ENCODE assay signal across 19 cellular contexts in the genomic region with DNA sequence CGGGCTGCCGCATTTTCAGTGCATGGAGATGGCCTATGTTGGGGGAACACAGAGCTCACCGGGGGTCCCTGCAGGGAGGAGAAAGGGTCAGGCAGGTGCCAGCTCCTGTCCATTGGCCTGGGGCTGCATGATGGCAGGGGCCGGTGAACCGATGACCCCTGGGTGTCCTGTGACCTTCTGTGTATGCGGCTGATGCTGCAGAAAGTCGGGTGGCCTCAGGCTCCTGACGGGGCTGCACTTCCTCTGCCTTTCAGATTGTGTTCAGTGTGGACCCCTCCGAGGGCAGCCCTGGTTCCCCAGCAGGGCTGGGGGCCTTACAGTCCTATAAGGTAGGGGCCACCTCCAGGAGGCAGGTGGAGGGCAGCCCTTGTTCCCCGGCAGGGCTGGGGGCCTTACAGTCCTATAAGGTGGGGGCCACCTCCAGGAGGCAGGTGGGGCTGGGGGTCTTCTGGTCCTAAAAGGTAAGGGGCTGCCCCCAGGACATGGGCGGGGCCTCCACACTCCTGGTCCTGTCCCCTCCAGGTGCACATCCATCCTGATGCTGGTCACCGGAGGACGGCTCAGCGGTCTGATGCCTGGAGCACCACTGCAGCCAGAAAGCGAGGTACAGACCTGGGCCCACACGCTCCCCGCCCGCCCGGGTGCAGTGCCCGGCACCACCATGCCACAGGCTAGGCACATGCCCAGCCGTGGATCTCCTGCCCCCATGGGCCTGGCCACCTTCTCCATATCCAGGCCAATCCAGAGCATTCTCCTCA. TPM values are rescaled to one million over a fixed set of nuclear protein-coding genes. Genes with fewer than 3 reads are reported as not detected.
DNase-seq lines count a peak whose midpoint lies in the region; ATAC-seq, FAIRE-seq and TF ChIP-seq lines count a peak whose summit lies in the region.
"Had no signal": no experiment of that assay in that cellular context is flagged by ENCODE, and none has a peak within 500 bp of the region (broad histone marks: within the 10 kb centered on the region; RNA-seq: fewer than 3 reads in every experiment).

No MANE protein-coding gene starts in this region.

- no peak overlapping the region for H3K23ac ChIP-seq in neuronal stem cell (ENCODE audit: low read depth, low read length, poor library complexity)

- no peak overlapping the region for H2BK120ac ChIP-seq in neuronal stem cell (ENCODE audit: low read depth, low read length)

- peak overlapping the region; percentile 29 for H4K8ac ChIP-seq in neuronal stem cell (ENCODE audit: low read depth, low read length)

- H2AFZ ChIP-seq in endothelial cell of umbilical vein (ENCODE audit: low read depth, low read length) (no peak overlapping the region), neuronal stem cell (ENCODE audit: low read length) (no peak overlapping the region)

- FAIRE-seq in endothelial cell of umbilical vein (lab: Jason Lieb, UNC): no peak
- FAIRE-seq: GM12878 had no signal

- H3K4me1 Mint-ChIP-seq in activated CD8-positive, alpha-beta T cell treated with anti-CD3 and anti-CD28 coated beads for 36 hours (ENCODE audit: low read depth): peaks cover 16% of the 10 kb centered on the region
- no peaks in the 10 kb centered on the region for H3K4me1 Mint-ChIP-seq in activated CD8-positive, alpha-beta T cell treated with anti-CD3 and anti-CD28 coated beads, Interleukin-2, amount 10 ng/mL, durations not matched to agents 7 days and 5 days (ENCODE audit: low read depth)
- H3K4me1 Mint-ChIP-seq in CD4-positive, alpha-beta T cell (ENCODE audit: low read depth): no peaks in the 10 kb centered on the region
- H3K4me1 Mint-ChIP-seq: memory B cell had no signal

- H4K91ac ChIP-seq in neuronal stem cell (ENCODE audit: low read depth, low read length, poor library complexity): peak overlapping the region; percentile 92

- peak overlapping the region; percentile 90 for H2BK12ac ChIP-seq in neuronal stem cell (ENCODE audit: low read length)

- CTCF ChIA-PET in activated CD8-positive, alpha-beta T cell treated with anti-CD3 and anti-CD28 coated beads for 36 hours (lab: Charles Lee): no interaction called here
- CTCF ChIA-PET in activated CD8-positive, alpha-beta T cell treated with anti-CD3 and anti-CD28 coated beads, Interleukin-2, amount 10 ng/mL, durations not matched to agents 7 days and 5 days (lab: Charles Lee): no interaction called here
- CTCF ChIA-PET in endothelial cell of umbilical vein (lab: Charles Lee): no interaction called here
- CTCF ChIA-PET in CD4-positive, alpha-beta T cell (lab: Charles Lee): no interaction called here

- no TSS peak for BruUV-seq in endothelial cell of umbilical vein (replicated peaks; lab: Mats Ljungman, UMichigan)

- H2BK5ac ChIP-seq in neuronal stem cell (ENCODE audit: low read length): peak overlapping the region; percentile 97

- H3K4me3 ChIP-seq in endothelial cell of umbilical vein (replicated peaks in 1 of 3; ENCODE audit: insufficient read depth in 1 of 3, low read depth in 1 of 3, low read length in 3 of 3) (no peak overlapping the region), neuronal stem cell (ENCODE audit: low read length in 2 of 2) (no peak overlapping the region), tibial nerve (no peak overlapping the region)
- H3K4me3 ChIP-seq: GM12878 had no signal

- H3K9me3 ChIP-seq in endothelial cell of umbilical vein (replicated peaks; ENCODE audit: control insufficient read depth, insufficient read depth, low read length): no peaks in the 10 kb centered on the region
- H3K9me3 ChIP-seq in neuronal stem cell (replicated peaks in 1 of 2; ENCODE audit: control insufficient read depth in 2 of 2, insufficient read depth in 1 of 2, low read depth in 1 of 2, low read length in 2 of 2): peaks cover 0 to 5% of the 10 kb centered on the region in 2 donors
- no peaks in the 10 kb centered on the region for H3K9me3 ChIP-seq in tibial nerve
- no peaks in the 10 kb centered on the region for H3K9me3 ChIP-seq in CD4-positive, alpha-beta T cell (ENCODE audit: control insufficient read depth, low read length)

- TF ChIP-seq EP300 in tibial nerve (IDR thresholded peaks at IDR 0.05): no peak

- H3K4ac ChIP-seq in neuronal stem cell (ENCODE audit: low read length): no peak overlapping the region

- H3K4me3 Mint-ChIP-seq in activated CD8-positive, alpha-beta T cell treated with anti-CD3 and anti-CD28 coated beads for 36 hours: no peak overlapping the region
- no peak overlapping the region for H3K4me3 Mint-ChIP-seq in activated CD8-positive, alpha-beta T cell treated with anti-CD3 and anti-CD28 coated beads, Interleukin-2, amount 10 ng/mL, durations not matched to agents 7 days and 5 days
- no peak overlapping the region for H3K4me3 Mint-ChIP-seq in CD4-positive, alpha-beta T cell
- H3K4me3 Mint-ChIP-seq: activated naive CD8-positive, alpha-beta T cell treated with anti-CD3 and anti-CD28 coated beads for 36 hours; CD4-positive, alpha-beta memory T cell; memory B cell had no signal

- H3K4me1 ChIP-seq in endothelial cell of umbilical vein (ENCODE audit: control insufficient read depth, extremely low read depth, insufficient read depth, low read length) (peaks cover 56% of the 10 kb centered on the region), neuronal stem cell (ENCODE audit: control insufficient read depth in 2 of 2, insufficient read depth in 1 of 2, low read depth in 1 of 2, low read length in 2 of 2) (peaks cover 14 to 17% of the 10 kb centered on the region in 2 donors), tibial nerve (peaks cover 0 to 67% (median 45%) of the 10 kb centered on the region in 4 donors)

- no peak for DNase-seq in activated CD8-positive, alpha-beta T cell treated with anti-CD3 and anti-CD28 coated beads for 36 hours
- DNase-seq in activated CD8-positive, alpha-beta T cell treated with anti-CD3 and anti-CD28 coated beads, Interleukin-2, amount 10 ng/mL, durations not matched to agents 7 days and 5 days: no peak
- DNase-seq in endothelial cell of umbilical vein (ENCODE audit: low read depth, low spot score) (no peak), neuronal stem cell (ENCODE audit: low spot score) (no peak), tibial nerve (ENCODE audit: low spot score in 2 of 2) (no peak), SIG-M5 treated with dmso at 0.1 percent for 504 hours (lab: John Stamatoyannopoulos, UW; ENCODE audit: unreplicated experiment) (no peak)
- DNase-seq in CD4-positive, alpha-beta T cell: no peak
- DNase-seq: 8988T; activated naive CD8-positive, alpha-beta T cell treated with anti-CD3 and anti-CD28 coated beads for 36 hours; CD4-positive, alpha-beta memory T cell; NCI-H1048; NCI-H2171 treated with DMSO at 0.1 percent for 48 hours; occipital lobe; stimulated activated CD4-positive, alpha-beta T cell treated with anti-CD3 and anti-CD28 coated beads, Interleukin-15, amount 100 ng/mL, for 24 hours; WERI-Rb-1 had no signal

- H3K9ac ChIP-seq in endothelial cell of umbilical vein (replicated peaks; ENCODE audit: extremely low read depth, insufficient read depth, low read length) (no peak overlapping the region), neuronal stem cell (ENCODE audit: low read depth, low read length, poor library complexity) (peak overlapping the region; percentile 88)

- peaks cover 4% of the 10 kb centered on the region for H3K79me2 ChIP-seq in endothelial cell of umbilical vein (ENCODE audit: control insufficient read depth, insufficient read depth, low read length)

- H3K36me3 Mint-ChIP-seq in activated CD8-positive, alpha-beta T cell treated with anti-CD3 and anti-CD28 coated beads for 36 hours (ENCODE audit: low read depth): peaks cover 3% of the 10 kb centered on the region
- no peaks in the 10 kb centered on the region for H3K36me3 Mint-ChIP-seq in activated CD8-positive, alpha-beta T cell treated with anti-CD3 and anti-CD28 coated beads, Interleukin-2, amount 10 ng/mL, durations not matched to agents 7 days and 5 days (ENCODE audit: low read depth)
- no peaks in the 10 kb centered on the region for H3K36me3 Mint-ChIP-seq in CD4-positive, alpha-beta T cell (ENCODE audit: low read depth)
- H3K36me3 Mint-ChIP-seq: CD4-positive, alpha-beta memory T cell; memory B cell had no signal

- no peaks in the 10 kb centered on the region for H3K9me1 ChIP-seq in endothelial cell of umbilical vein (replicated peaks; ENCODE audit: control insufficient read depth, extremely low read depth, insufficient read depth, low read length)

- H3K27me3 Mint-ChIP-seq in activated CD8-positive, alpha-beta T cell treated with anti-CD3 and anti-CD28 coated beads for 36 hours: no peaks in the 10 kb centered on the region
- H3K27me3 Mint-ChIP-seq in activated CD8-positive, alpha-beta T cell treated with anti-CD3 and anti-CD28 coated beads, Interleukin-2, amount 10 ng/mL, durations not matched to agents 7 days and 5 days (ENCODE audit: low read depth): no peaks in the 10 kb centered on the region
- no peaks in the 10 kb centered on the region for H3K27me3 Mint-ChIP-seq in CD4-positive, alpha-beta T cell
- H3K27me3 Mint-ChIP-seq: activated naive CD8-positive, alpha-beta T cell treated with anti-CD3 and anti-CD28 coated beads for 36 hours; CD4-positive, alpha-beta memory T cell; memory B cell had no signal

- H3K79me1 ChIP-seq in neuronal stem cell (ENCODE audit: low read depth, low read length): peaks cover 4% of the 10 kb centered on the region

- H4K20me1 ChIP-seq in endothelial cell of umbilical vein (replicated peaks; ENCODE audit: control insufficient read depth, extremely low read depth, insufficient read depth, low read length): no peaks in the 10 kb centered on the region

- peak overlapping the region; percentile 93 for H3K18ac ChIP-seq in neuronal stem cell (ENCODE audit: low read length)

- H3K4me2 ChIP-seq in endothelial cell of umbilical vein (ENCODE audit: insufficient read depth, low read length) (no peak overlapping the region), neuronal stem cell (ENCODE audit: insufficient read depth, low read length, poor library complexity, severe bottlenecking) (no peak overlapping the region)

- H3K9me3 Mint-ChIP-seq in activated CD8-positive, alpha-beta T cell treated with anti-CD3 and anti-CD28 coated beads for 36 hours: no peaks in the 10 kb centered on the region
- H3K9me3 Mint-ChIP-seq in activated CD8-positive, alpha-beta T cell treated with anti-CD3 and anti-CD28 coated beads, Interleukin-2, amount 10 ng/mL, durations not matched to agents 7 days and 5 days (ENCODE audit: insufficient read depth): no peaks in the 10 kb centered on the region
- no peaks in the 10 kb centered on the region for H3K9me3 Mint-ChIP-seq in CD4-positive, alpha-beta T cell
- H3K9me3 Mint-ChIP-seq: activated naive CD8-positive, alpha-beta T cell treated with anti-CD3 and anti-CD28 coated beads for 36 hours; CD4-positive, alpha-beta memory T cell; memory B cell had no signal

- H3K27me3 ChIP-seq in endothelial cell of umbilical vein (ENCODE audit: control insufficient read depth in 2 of 2, insufficient read depth in 2 of 2, low read length in 2 of 2): no peaks in the 10 kb centered on the region
- H3K27me3 ChIP-seq in neuronal stem cell (ENCODE audit: control insufficient read depth in 3 of 3, insufficient read depth in 3 of 3, low read depth in 1 of 3, low read length in 3 of 3): no peaks in the 10 kb centered on the region
- H3K27me3 ChIP-seq in tibial nerve: no peaks in the 10 kb centered on the region
- H3K27me3 ChIP-seq in CD4-positive, alpha-beta T cell (ENCODE audit: control insufficient read depth, insufficient read depth, low read length): no peaks in the 10 kb centered on the region

- H3K14ac ChIP-seq in neuronal stem cell (ENCODE audit: low read length): peak overlapping the region; percentile 21

- no peak for ATAC-seq in activated CD8-positive, alpha-beta T cell treated with anti-CD3 and anti-CD28 coated beads for 36 hours
- ATAC-seq in activated CD8-positive, alpha-beta T cell treated with anti-CD3 and anti-CD28 coated beads, Interleukin-2, amount 10 ng/mL, durations not matched to agents 7 days and 5 days: no peak
- ATAC-seq in HG03520 (IDR thresholded peaks at IDR 0.05; ENCODE audit: unreplicated experiment): no peak
- ATAC-seq in CD4-positive, alpha-beta T cell (ENCODE audit: poor library complexity): no peak
- ATAC-seq: esophagus mucosa, GM12878 had no signal

- H2AK5ac ChIP-seq in neuronal stem cell (ENCODE audit: low read depth, low read length): peak overlapping the region; percentile 96

- POLR2A ChIA-PET in activated CD8-positive, alpha-beta T cell treated with anti-CD3 and anti-CD28 coated beads for 36 hours (lab: Charles Lee): interaction anchor here (1.4 kb wide), 1 partner anchor 17 kb away, joined by 5 read pairs; no protein-coding TSS in a partner anchor
- POLR2A ChIA-PET in activated CD8-positive, alpha-beta T cell treated with anti-CD3 and anti-CD28 coated beads, Interleukin-2, amount 10 ng/mL, durations not matched to agents 7 days and 5 days (lab: Charles Lee): no interaction called here
- POLR2A ChIA-PET in endothelial cell of umbilical vein (lab: Charles Lee): no interaction called here
- POLR2A ChIA-PET in CD4-positive, alpha-beta T cell (lab: Charles Lee): no interaction called here

- H3K36me3 ChIP-seq in endothelial cell of umbilical vein (ENCODE audit: control insufficient read depth in 2 of 2, extremely low read depth in 1 of 2, insufficient read depth in 2 of 2, low read length in 2 of 2) (no peaks in the 10 kb centered on the region), neuronal stem cell (replicated peaks in 1 of 2; ENCODE audit: control insufficient read depth in 2 of 2, insufficient read depth in 2 of 2, low read length in 2 of 2) (peaks cover 2 to 23% of the 10 kb centered on the region in 2 donors), tibial nerve (peaks cover 0 to 32% (median 0%) of the 10 kb centered on the region in 3 donors)

- peak overlapping the region; percentile 67 for H2BK15ac ChIP-seq in neuronal stem cell (ENCODE audit: low read length)

- H3K27ac Mint-ChIP-seq in activated CD8-positive, alpha-beta T cell treated with anti-CD3 and anti-CD28 coated beads for 36 hours: peak overlapping the region; percentile 15
- H3K27ac Mint-ChIP-seq in activated CD8-positive, alpha-beta T cell treated with anti-CD3 and anti-CD28 coated beads, Interleukin-2, amount 10 ng/mL, durations not matched to agents 7 days and 5 days: no peak overlapping the region
- H3K27ac Mint-ChIP-seq in CD4-positive, alpha-beta T cell: no peak overlapping the region
- H3K27ac Mint-ChIP-seq: CD4-positive, alpha-beta memory T cell; memory B cell had no signal

- intact Hi-C loops in activated CD8-positive, alpha-beta T cell treated with anti-CD3 and anti-CD28 coated beads for 36 hours (cut with micrococcal nuclease): no loop called here
- intact Hi-C loops in endothelial cell of umbilical vein (cut with micrococcal nuclease): loop anchor here (1.0 kb wide), 2 partner anchors 27 to 57 kb away; partner anchors contain the start of gene RTEL1
- intact Hi-C loops in CD4-positive, alpha-beta T cell (cut with DNase I, micrococcal nuclease): no loop called here

- no CpG with 5 or more reads among the region's 21 CpGs for WGBS in neuronal stem cell (ENCODE audit: extremely low coverage in 2 of 2, insufficient read length in 2 of 2, insufficient replicate concordance in 1 of 2), 2 donors
- 92 to 93% methylated on average over 10 to 15 of the region's 21 CpGs for WGBS in tibial nerve, 2 donors

- TF ChIP-seq POLR2A in endothelial cell of umbilical vein (IDR thresholded peaks at IDR 0.05; ENCODE audit: low read depth, low read length) (no peak), tibial nerve (IDR thresholded peaks at IDR 0.05) (no peak)

- H3K27ac ChIP-seq in endothelial cell of umbilical vein (ENCODE audit: insufficient read depth, low read depth, low read length): peak overlapping the region; percentile 79
- no peak overlapping the region for H3K27ac ChIP-seq in neuronal stem cell (replicated peaks; ENCODE audit: low read length)
- peak overlapping the region; percentile 78 to 97 (median 90) for H3K27ac ChIP-seq in tibial nerve
- H3K27ac ChIP-seq in CD4-positive, alpha-beta T cell (ENCODE audit: low read depth, low read length): no peak overlapping the region
- H3K27ac ChIP-seq: WERI-Rb-1 had no signal

- no peak for TF ChIP-seq CTCF in activated CD8-positive, alpha-beta T cell treated with anti-CD3 and anti-CD28 coated beads for 36 hours (IDR thresholded peaks at IDR 0.05)
- no peak for TF ChIP-seq CTCF in endothelial cell of umbilical vein (IDR thresholded peaks at IDR 0.05; ENCODE audit: extremely low read depth in 1 of 2, insufficient read depth in 1 of 2, low read depth in 1 of 2, low read length in 2 of 2)
- TF ChIP-seq CTCF in tibial nerve (IDR thresholded peaks at IDR 0.05): no peak
- TF ChIP-seq CTCF in CD4-positive, alpha-beta T cell (IDR thresholded peaks at IDR 0.05): no peak

- dilution Hi-C loops in endothelial cell of umbilical vein (cut with MboI; ENCODE audit: extremely low pct_ligation_motif_present, low sequenced_read_pairs): no loop called here

RNA-seq across cellular contexts. Expression of gene TNFRSF6B, which starts 11.0 kb away (rescaled TPM):
- not detected for total RNA-seq in activated CD8-positive, alpha-beta T cell treated with anti-CD3 and anti-CD28 coated beads for 36 hours
- total RNA-seq in activated CD8-positive, alpha-beta T cell treated with anti-CD3 and anti-CD28 coated beads, Interleukin-2, amount 10 ng/mL, durations not matched to agents 7 days and 5 days: not detected
- total RNA-seq in endothelial cell of umbilical vein (0.69 TPM in 1 of 2 replicates, not detected in the other), tibial nerve (10 to 100 TPM in 3 of 4 donors, 1 to 10 TPM in 1; 8.0 to 61.2 (median 35.9) TPM)
- polyA plus RNA-seq in endothelial cell of umbilical vein: 11.3 and 20.6 TPM in 2 replicates
- 3.6 and 9.3 TPM in 2 replicates for polyA plus RNA-seq in endothelial cell of umbilical vein (2011; cell fraction: cytosol; rRNA removed)
- polyA plus RNA-seq in endothelial cell of umbilical vein (2011; cell fraction: nucleus; rRNA removed): not detected in 2 replicates
- polyA plus RNA-seq in endothelial cell of umbilical vein (2012): 2.4 and 7.0 TPM in 2 replicates
- 0.34 and 2.6 TPM in 2 replicates for polyA minus RNA-seq in endothelial cell of umbilical vein
- polyA minus RNA-seq in endothelial cell of umbilical vein (2011; cell fraction: cytosol; rRNA and poly(A)+ RNA removed): not detected
- not detected in 2 replicates for polyA minus RNA-seq in endothelial cell of umbilical vein (2011; cell fraction: nucleus; rRNA and poly(A)+ RNA removed)
- 0.70 TPM for polyA plus RNA-seq in neuronal stem cell (2013, experiment 1 of 2)
- polyA plus RNA-seq in neuronal stem cell (2013, experiment 2 of 2): 0.90 TPM
- total RNA-seq in CD4-positive, alpha-beta T cell: 1 to 10 TPM; 2.5 to 2.6 TPM
- total RNA-seq: activated naive CD8-positive, alpha-beta T cell treated with anti-CD3 and anti-CD28 coated beads for 36 hours; CD4-positive, alpha-beta memory T cell; occipital lobe had no signal
- polyA plus RNA-seq: CD4-positive, alpha-beta memory T cell had no signal

RNA-seq across cellular contexts. Expression of gene ARFRP1, which starts 22.3 kb away (rescaled TPM):
- total RNA-seq in activated CD8-positive, alpha-beta T cell treated with anti-CD3 and anti-CD28 coated beads for 36 hours: 10 to 100 TPM; 41.7 to 44.2 TPM
- 10 to 100 TPM; 55.2 to 57.6 TPM for total RNA-seq in activated CD8-positive, alpha-beta T cell treated with anti-CD3 and anti-CD28 coated beads, Interleukin-2, amount 10 ng/mL, durations not matched to agents 7 days and 5 days
- 51.6 and 56.3 TPM in 2 replicates for total RNA-seq in endothelial cell of umbilical vein
- 37.0 and 48.7 TPM in 2 replicates for polyA plus RNA-seq in endothelial cell of umbilical vein
- polyA plus RNA-seq in endothelial cell of umbilical vein (2011; cell fraction: cytosol; rRNA removed): 41.4 and 44.3 TPM in 2 replicates
- polyA plus RNA-seq in endothelial cell of umbilical vein (2011; cell fraction: nucleus; rRNA removed): 67.4 and 69.3 TPM in 2 replicates
- 27.5 and 41.6 TPM in 2 replicates for polyA plus RNA-seq in endothelial cell of umbilical vein (2012)
- 19.9 and 33.6 TPM in 2 replicates for polyA minus RNA-seq in endothelial cell of umbilical vein
- polyA minus RNA-seq in endothelial cell of umbilical vein (2011; cell fraction: cytosol; rRNA and poly(A)+ RNA removed): 14.3 TPM
- 25.8 and 29.8 TPM in 2 replicates for polyA minus RNA-seq in endothelial cell of umbilical vein (2011; cell fraction: nucleus; rRNA and poly(A)+ RNA removed)
- polyA plus RNA-seq in neuronal stem cell (2013, experiment 1 of 2): 8.8 TPM
- polyA plus RNA-seq in neuronal stem cell (2013, experiment 2 of 2): 8.0 TPM
- total RNA-seq in tibial nerve: 10 to 100 TPM; 36.9 to 71.1 (median 50.9) TPM
- total RNA-seq in CD4-positive, alpha-beta T cell: 10 to 100 TPM; 34.5 to 35.7 TPM

RNA-seq across cellular contexts. Expression of gene ZGPAT, which starts 22.4 kb away (rescaled TPM):
- 10 to 100 TPM; 22.4 to 22.5 TPM for total RNA-seq in activated CD8-positive, alpha-beta T cell treated with anti-CD3 and anti-CD28 coated beads for 36 hours
- total RNA-seq in activated CD8-positive, alpha-beta T cell treated with anti-CD3 and anti-CD28 coated beads, Interleukin-2, amount 10 ng/mL, durations not matched to agents 7 days and 5 days: 10 to 100 TPM; 38.6 to 43.5 TPM
- 29.3 and 31.7 TPM in 2 replicates for total RNA-seq in endothelial cell of umbilical vein
- 23.1 and 24.4 TPM in 2 replicates for polyA plus RNA-seq in endothelial cell of umbilical vein
- polyA plus RNA-seq in endothelial cell of umbilical vein (2011; cell fraction: cytosol; rRNA removed): 17.1 and 21.5 TPM in 2 replicates
- polyA plus RNA-seq in endothelial cell of umbilical vein (2011; cell fraction: nucleus; rRNA removed): 73.2 and 78.6 TPM in 2 replicates
- 17.7 and 23.6 TPM in 2 replicates for polyA plus RNA-seq in endothelial cell of umbilical vein (2012)
- polyA minus RNA-seq in endothelial cell of umbilical vein: 15.8 and 27.3 TPM in 2 replicates
- 19.4 TPM for polyA minus RNA-seq in endothelial cell of umbilical vein (2011; cell fraction: cytosol; rRNA and poly(A)+ RNA removed)
- polyA minus RNA-seq in endothelial cell of umbilical vein (2011; cell fraction: nucleus; rRNA and poly(A)+ RNA removed): 9.3 and 16.8 TPM in 2 replicates
- polyA plus RNA-seq in neuronal stem cell (2013, experiment 1 of 2): 11.0 TPM
- polyA plus RNA-seq in neuronal stem cell (2013, experiment 2 of 2): 11.0 TPM
- total RNA-seq in tibial nerve: 10 to 100 TPM; 27.5 to 70.8 (median 40.9) TPM
- 10 to 100 TPM; 28.2 to 33.4 TPM for total RNA-seq in CD4-positive, alpha-beta T cell

RNA-seq across cellular contexts. Expression of gene RTEL1, which starts 27.3 kb away (rescaled TPM):
- 10 to 100 TPM; 37.4 to 39.1 TPM for total RNA-seq in activated CD8-positive, alpha-beta T cell treated with anti-CD3 and anti-CD28 coated beads for 36 hours
- 10 to 100 TPM; 49.8 to 54.3 TPM for total RNA-seq in activated CD8-positive, alpha-beta T cell treated with anti-CD3 and anti-CD28 coated beads, Interleukin-2, amount 10 ng/mL, durations not matched to agents 7 days and 5 days
- total RNA-seq in endothelial cell of umbilical vein (38.6 and 44.9 TPM in 2 replicates), tibial nerve (10 to 100 TPM; 28.2 to 62.4 (median 46.7) TPM)
- 17.0 and 20.6 TPM in 2 replicates for polyA plus RNA-seq in endothelial cell of umbilical vein
- polyA plus RNA-seq in endothelial cell of umbilical vein (2011; cell fraction: cytosol; rRNA removed): 8.4 and 10.6 TPM in 2 replicates
- 206 and 223 TPM in 2 replicates for polyA plus RNA-seq in endothelial cell of umbilical vein (2011; cell fraction: nucleus; rRNA removed)
- 14.0 and 23.2 TPM in 2 replicates for polyA plus RNA-seq in endothelial cell of umbilical vein (2012)
- polyA minus RNA-seq in endothelial cell of umbilical vein: 53.6 and 72.9 TPM in 2 replicates
- 11.4 TPM for polyA minus RNA-seq in endothelial cell of umbilical vein (2011; cell fraction: cytosol; rRNA and poly(A)+ RNA removed)
- polyA minus RNA-seq in endothelial cell of umbilical vein (2011; cell fraction: nucleus; rRNA and poly(A)+ RNA removed): 67.0 and 69.2 TPM in 2 replicates
- 5.1 TPM for polyA plus RNA-seq in neuronal stem cell (2013, experiment 1 of 2)
- polyA plus RNA-seq in neuronal stem cell (2013, experiment 2 of 2): 5.1 TPM
- total RNA-seq in CD4-positive, alpha-beta T cell: 10 to 100 TPM; 25.5 to 27.6 TPM

RNA-seq across cellular contexts. Expression of gene STMN3, which starts 32.2 kb away (rescaled TPM):
- 10 to 100 TPM; 17.8 to 18.4 TPM for total RNA-seq in activated CD8-positive, alpha-beta T cell treated with anti-CD3 and anti-CD28 coated beads for 36 hours
- total RNA-seq in activated CD8-positive, alpha-beta T cell treated with anti-CD3 and anti-CD28 coated beads, Interleukin-2, amount 10 ng/mL, durations not matched to agents 7 days and 5 days: 10 to 100 TPM; 13.1 to 13.3 TPM
- total RNA-seq in endothelial cell of umbilical vein: 1.7 and 1.8 TPM in 2 replicates
- polyA plus RNA-seq in endothelial cell of umbilical vein: 4.7 and 8.4 TPM in 2 replicates
- 4.4 and 6.7 TPM in 2 replicates for polyA plus RNA-seq in endothelial cell of umbilical vein (2011; cell fraction: cytosol; rRNA removed)
- 7.3 and 9.2 TPM in 2 replicates for polyA plus RNA-seq in endothelial cell of umbilical vein (2011; cell fraction: nucleus; rRNA removed)
- 10.3 and 30.0 TPM in 2 replicates for polyA plus RNA-seq in endothelial cell of umbilical vein (2012)
- polyA minus RNA-seq in endothelial cell of umbilical vein: 2.0 and 2.2 TPM in 2 replicates
- not detected for polyA minus RNA-seq in endothelial cell of umbilical vein (2011; cell fraction: cytosol; rRNA and poly(A)+ RNA removed)
- polyA minus RNA-seq in endothelial cell of umbilical vein (2011; cell fraction: nucleus; rRNA and poly(A)+ RNA removed): 0.58 and 1.3 TPM in 2 replicates
- polyA plus RNA-seq in neuronal stem cell (2013, experiment 1 of 2): 4.5 TPM
- 4.6 TPM for polyA plus RNA-seq in neuronal stem cell (2013, experiment 2 of 2)
- total RNA-seq in tibial nerve: 10 to 100 TPM; 12.3 to 26.4 (median 15.5) TPM
- 100 to 1,000 TPM; 122 to 127 TPM for total RNA-seq in CD4-positive, alpha-beta T cell

Comparison
In these comparisons a context has a peak if more than half of its experiments do, and no peak if none do; other contexts are left out.
1. H3K27ac ChIP-seq: peak in endothelial cell of umbilical vein (single experiment) and tibial nerve (4 of 4); none in neuronal stem cell (single experiment) and CD4-positive, alpha-beta T cell (single experiment).